19 cellular contexts compared by ENCODE assay signal in the genomic region with DNA sequence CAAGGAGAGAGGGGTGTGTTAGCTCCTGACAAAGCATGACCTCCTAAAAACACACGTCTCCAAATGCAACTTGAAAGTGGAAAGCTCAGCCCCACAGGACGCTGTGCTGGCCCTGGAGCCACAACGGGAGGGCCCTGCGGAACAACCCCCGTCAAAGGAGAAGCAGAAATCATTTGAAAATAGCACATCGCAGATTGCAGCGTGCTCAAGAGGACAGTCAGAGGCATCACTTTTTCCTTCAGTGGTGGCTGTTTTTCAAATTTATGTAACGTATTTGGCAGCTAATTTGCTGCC.
A peak's percentile ranks its signal among the peaks of the same experiment; 100 is the strongest.
DNase-seq lines count a peak whose midpoint lies in the region; ATAC-seq and TF ChIP-seq lines count a peak whose summit lies in the region.
"Had no signal": no experiment of that assay in that cellular context is flagged by ENCODE, and none has a peak within 500 bp of the region (broad histone marks: within the 10 kb centered on the region; RNA-seq: fewer than 3 reads in every experiment).

No MANE protein-coding gene starts in this region.

- no peak for ATAC-seq in natural killer cell treated with Interleukin-12 subunit alpha and Interleukin-12 subunit beta and Interleukin-15 and Interleukin-18, amount 100 ng/mL, for 72 hours
- ATAC-seq in natural killer cell (no peak), GM21528 (IDR thresholded peaks at IDR 0.05; ENCODE audit: low FRiP score, unreplicated experiment) (no peak), HG03565 (IDR thresholded peaks at IDR 0.05; ENCODE audit: unreplicated experiment) (no peak), lower lobe of right lung (no peak)
- ATAC-seq: HepG2 had no signal

- H3K9me3 ChIP-seq in neural cell (ENCODE audit: low read length) (no peaks in the 10 kb centered on the region), lower lobe of right lung (no peaks in the 10 kb centered on the region)
- H3K9me3 ChIP-seq: HAP-1, Peyer's patch, SJSA1 had no signal

- H3K4me1 Mint-ChIP-seq in natural killer cell treated with Interleukin-12 subunit alpha and Interleukin-12 subunit beta and Interleukin-15 and Interleukin-18, amount 100 ng/mL, for 72 hours (ENCODE audit: low read depth in 2 of 2): no peaks in the 10 kb centered on the region
- H3K4me1 Mint-ChIP-seq in natural killer cell: peaks cover 0 to 5% of the 10 kb centered on the region in 2 donors

- no peaks in the 10 kb centered on the region for H3K4me1 ChIP-seq in lower lobe of right lung
- H3K4me1 ChIP-seq: SJSA1 had no signal

- H3K27ac ChIP-seq in coronary artery (no peak overlapping the region), neural cell (ENCODE audit: low read length) (peak overlapping the region; percentile 99), lower lobe of right lung (no peak overlapping the region)
- H3K27ac ChIP-seq: C4-2B, Peyer's patch, SJSA1 had no signal

- TF ChIP-seq CTCF in natural killer cell (IDR thresholded peaks at IDR 0.05) (no peak), coronary artery (IDR thresholded peaks at IDR 0.05) (no peak), neural cell (IDR thresholded peaks at IDR 0.05; ENCODE audit: poor library complexity, severe bottlenecking) (no peak), lower lobe of right lung (IDR thresholded peaks at IDR 0.05) (no peak)

- peaks cover 8% of the 10 kb centered on the region for H3F3A ChIP-seq in neural cell (ENCODE audit: insufficient read depth, low read length, poor library complexity, severe bottlenecking)

- no peaks in the 10 kb centered on the region for H3K36me3 ChIP-seq in neural cell (ENCODE audit: insufficient read depth, low read length)
- H3K36me3 ChIP-seq in lower lobe of right lung: no peaks in the 10 kb centered on the region
- H3K36me3 ChIP-seq: HAP-1, Peyer's patch, SJSA1 had no signal

- no peak overlapping the region for H2AFZ ChIP-seq in neural cell (ENCODE audit: low read depth, low read length)

- no peak for TF ChIP-seq RAD21 in neural cell (conservative IDR thresholded peaks at IDR 0.05)

- H3K4me2 ChIP-seq in neural cell (ENCODE audit: low read length): peak overlapping the region; percentile 87

- H3K27ac Mint-ChIP-seq in natural killer cell treated with Interleukin-12 subunit alpha and Interleukin-12 subunit beta and Interleukin-15 and Interleukin-18, amount 100 ng/mL, for 72 hours: no peak overlapping the region
- no peak overlapping the region for H3K27ac Mint-ChIP-seq in natural killer cell

- peaks cover 17% of the 10 kb centered on the region for H4K20me1 ChIP-seq in neural cell (ENCODE audit: insufficient read depth)

- peak overlapping the region; percentile 99 for H3K9ac ChIP-seq in neural cell (ENCODE audit: low read length)

- H3K9me3 Mint-ChIP-seq in natural killer cell treated with Interleukin-12 subunit alpha and Interleukin-12 subunit beta and Interleukin-15 and Interleukin-18, amount 100 ng/mL, for 72 hours: no peaks in the 10 kb centered on the region
- H3K9me3 Mint-ChIP-seq in natural killer cell: no peaks in the 10 kb centered on the region

- no peak for TF ChIP-seq EP300 in neural cell (conservative IDR thresholded peaks at IDR 0.05; ENCODE audit: poor library complexity, severe bottlenecking)

- DNase-seq in natural killer cell treated with Interleukin-12 subunit alpha and Interleukin-12 subunit beta and Interleukin-15 and Interleukin-18, amount 100 ng/mL, for 72 hours (ENCODE audit: low spot score): peak; percentile 2
- DNase-seq in natural killer cell: no peak
- peak; percentile 14 for DNase-seq in coronary artery (ENCODE audit: low spot score)
- DNase-seq in lower lobe of right lung: no peak
- DNase-seq: ACHN, AML-193, DMS79 treated with DMSO at 0.1 percent for 48 hours, KBM-7, NCI-H1105 treated with DMSO at 0.1 percent for 48 hours, NCI-H1694, NCI-H2081 treated with DMSO at 0.1 percent for 48 hours had no signal

- H3K27me3 Mint-ChIP-seq in natural killer cell treated with Interleukin-12 subunit alpha and Interleukin-12 subunit beta and Interleukin-15 and Interleukin-18, amount 100 ng/mL, for 72 hours: peaks cover 44 to 80% of the 10 kb centered on the region in 2 donors
- H3K27me3 Mint-ChIP-seq in natural killer cell (ENCODE audit: low read depth in 2 of 2): peaks cover 62 to 77% of the 10 kb centered on the region in 2 donors

- no peak overlapping the region for H3K4me3 Mint-ChIP-seq in natural killer cell treated with Interleukin-12 subunit alpha and Interleukin-12 subunit beta and Interleukin-15 and Interleukin-18, amount 100 ng/mL, for 72 hours
- H3K4me3 Mint-ChIP-seq in natural killer cell: no peak overlapping the region

- H3K79me2 ChIP-seq in neural cell (replicated peaks; ENCODE audit: insufficient read depth, low read length): peaks cover 93% of the 10 kb centered on the region

- intact Hi-C loops in natural killer cell (cut with micrococcal nuclease) (no loop called here), lower lobe of right lung (cut with DNase I) (no loop called here)

- H3K9me2 ChIP-seq in neural cell (ENCODE audit: insufficient read depth, low read length): no peaks in the 10 kb centered on the region

- no peaks in the 10 kb centered on the region for H3K27me3 ChIP-seq in neural cell (ENCODE audit: insufficient read depth, low read depth, low read length)
- H3K27me3 ChIP-seq in lower lobe of right lung (ENCODE audit: low read depth): peaks cover 90% of the 10 kb centered on the region
- H3K27me3 ChIP-seq: SJSA1 had no signal

- H3K36me3 Mint-ChIP-seq in natural killer cell treated with Interleukin-12 subunit alpha and Interleukin-12 subunit beta and Interleukin-15 and Interleukin-18, amount 100 ng/mL, for 72 hours: no peaks in the 10 kb centered on the region
- H3K36me3 Mint-ChIP-seq in natural killer cell: no peaks in the 10 kb centered on the region

- no peak overlapping the region for H3K4me3 ChIP-seq in coronary artery
- H3K4me3 ChIP-seq in neural cell (ENCODE audit: low read length): peak overlapping the region; percentile 98
- no peak overlapping the region for H3K4me3 ChIP-seq in lower lobe of right lung
- H3K4me3 ChIP-seq: HAP-1, Peyer's patch, SJSA1 had no signal

TF ChIP-seq in neural cell, 6 proteins besides CTCF, POLR2A, EP300 and RAD21:
- TF ChIP-seq POLR2AphosphoS5 (IDR thresholded peaks at IDR 0.05) (no peak), TAF1 (IDR thresholded peaks at IDR 0.05; ENCODE audit: low read depth) (no peak), EZH2 (IDR thresholded peaks at IDR 0.05; ENCODE audit: borderline replicate concordance, insufficient read depth, low read length, poor library complexity, severe bottlenecking) (no peak), MXI1 (conservative IDR thresholded peaks at IDR 0.05; ENCODE audit: poor library complexity, severe bottlenecking) (no peak), REST (IDR thresholded peaks at IDR 0.05; ENCODE audit: borderline replicate concordance) (no peak), SMC3 (conservative IDR thresholded peaks at IDR 0.05; ENCODE audit: poor library complexity) (no peak)

Comparison
In these comparisons a context has a peak if more than half of its experiments do, and no peak if none do; other contexts are left out.
1. DNase-seq: peak in natural killer cell treated with Interleukin-12 subunit alpha and Interleukin-12 subunit beta and Interleukin-15 and Interleukin-18, amount 100 ng/mL, for 72 hours (single experiment) and coronary artery (single experiment); none in natural killer cell (single experiment) and lower lobe of right lung (single experiment).